In genomic region chr12:26817183-26817591, GRCh38 we compare ENCODE assay signal across 10 cellular contexts. TPM values are rescaled to one million over a fixed set of nuclear protein-coding genes. Genes with fewer than 3 reads are reported as not detected.
DNase-seq lines count a peak whose midpoint lies in the region; ATAC-seq, FAIRE-seq and TF ChIP-seq lines count a peak whose summit lies in the region.
"Had no signal": no experiment of that assay in that cellular context is flagged by ENCODE, and none has a peak within 500 bp of the region (broad histone marks: within the 10 kb centered on the region; RNA-seq: fewer than 3 reads in every experiment).

No MANE protein-coding gene starts in this region.

- CTCF ChIA-PET in WTC11 (lab: Charles Lee): no interaction called here

- H3K4me3 Mint-ChIP-seq in CD4-positive, CD25-positive, alpha-beta regulatory T cell: peak overlapping the region; percentile 30 to 77 (median 52)
- H3K4me3 Mint-ChIP-seq in WTC11: no peak overlapping the region

- peaks cover 6 to 26% (median 23%) of the 10 kb centered on the region in 4 donors for H3K4me1 Mint-ChIP-seq in CD4-positive, CD25-positive, alpha-beta regulatory T cell
- peaks cover 17% of the 10 kb centered on the region for H3K4me1 Mint-ChIP-seq in WTC11

- H3K36me3 Mint-ChIP-seq in CD4-positive, CD25-positive, alpha-beta regulatory T cell: peaks cover 24% of the 10 kb centered on the region
- peaks cover 3% of the 10 kb centered on the region for H3K36me3 Mint-ChIP-seq in WTC11

- FAIRE-seq in GM19239 (lab: Jason Lieb, UNC): peak; percentile 72

- no peaks in the 10 kb centered on the region for H3K27me3 ChIP-seq in CD4-positive, CD25-positive, alpha-beta regulatory T cell (ENCODE audit: control insufficient read depth, insufficient read depth, low read length)

- H3K27ac ChIP-seq in CD4-positive, CD25-positive, alpha-beta regulatory T cell (ENCODE audit: insufficient read depth, low read length, poor library complexity, severe bottlenecking): peak overlapping the region; percentile 71
- H3K27ac ChIP-seq: GM23248 had no signal

- H3K4me3 ChIP-seq in CD4-positive, CD25-positive, alpha-beta regulatory T cell (ENCODE audit: low read depth, low read length): peak overlapping the region; percentile 63
- H3K4me3 ChIP-seq: GM23248 had no signal

- no peaks in the 10 kb centered on the region for H3K27me3 Mint-ChIP-seq in CD4-positive, CD25-positive, alpha-beta regulatory T cell
- no peaks in the 10 kb centered on the region for H3K27me3 Mint-ChIP-seq in WTC11 (ENCODE audit: low read depth)

- no peaks in the 10 kb centered on the region for H3K4me1 ChIP-seq in CD4-positive, CD25-positive, alpha-beta regulatory T cell (ENCODE audit: control insufficient read depth, insufficient read depth, low read length, poor library complexity, severe bottlenecking)

- H3K36me3 ChIP-seq in CD4-positive, CD25-positive, alpha-beta regulatory T cell (ENCODE audit: control insufficient read depth, insufficient read depth, low read length): no peaks in the 10 kb centered on the region

- no peaks in the 10 kb centered on the region for H3K9me3 ChIP-seq in CD4-positive, CD25-positive, alpha-beta regulatory T cell (ENCODE audit: control insufficient read depth in 2 of 2, low read length in 2 of 2)

- DNase-seq in CD4-positive, CD25-positive, alpha-beta regulatory T cell: peak in 2 of 3 donors; percentile 60 to 66
- DNase-seq in GM19239 (ENCODE audit: insufficient read length, low spot score): no peak
- no peak for DNase-seq in WTC11 (ENCODE audit: low spot score)
- DNase-seq in SHP77 (lab: John Stamatoyannopoulos, UW): no peak
- DNase-seq in NCI-H748 (lab: John Stamatoyannopoulos, UW; ENCODE audit: unreplicated experiment): no peak
- no peak for DNase-seq in NCI-H128 (lab: John Stamatoyannopoulos, UW; ENCODE audit: unreplicated experiment)
- DNase-seq in SIG-M5 (lab: John Stamatoyannopoulos, UW): no peak
- DNase-seq: AML-193, GM23248 had no signal

- peak overlapping the region; percentile 50 to 93 (median 90) for H3K27ac Mint-ChIP-seq in CD4-positive, CD25-positive, alpha-beta regulatory T cell
- peak overlapping the region; percentile 2; the same call in 1 of the 2 replicates for H3K27ac Mint-ChIP-seq in WTC11

- H3K9me3 Mint-ChIP-seq in CD4-positive, CD25-positive, alpha-beta regulatory T cell: no peaks in the 10 kb centered on the region
- peaks cover 3% of the 10 kb centered on the region for H3K9me3 Mint-ChIP-seq in WTC11

- ATAC-seq in CD4-positive, CD25-positive, alpha-beta regulatory T cell (ENCODE audit: low read depth in 2 of 2): peak; percentile 83 to 86
- ATAC-seq in HG02938 (IDR thresholded peaks at IDR 0.05; ENCODE audit: unreplicated experiment): peak; percentile 67
- ATAC-seq in WTC11: no peak

- TF ChIP-seq CTCF in WTC11 (IDR thresholded peaks at IDR 0.05): no peak

- POLR2A ChIA-PET in WTC11 (lab: Charles Lee): no interaction called here

TF ChIP-seq in WTC11, 78 proteins besides CTCF, POLR2A, EP300 and RAD21:
- TF ChIP-seq PRRX2 (CRISPR knock-in tag; IDR thresholded peaks at IDR 0.05) (no peak), NFE2L1 (CRISPR knock-in tag; IDR thresholded peaks at IDR 0.05) (no peak), ATF3 (CRISPR knock-in tag; conservative IDR thresholded peaks at IDR 0.05) (no peak), IRF1 (CRISPR knock-in tag; IDR thresholded peaks at IDR 0.05) (no peak), MLX (CRISPR knock-in tag; IDR thresholded peaks at IDR 0.05) (no peak), EMX1 (CRISPR knock-in tag; IDR thresholded peaks at IDR 0.05) (no peak), CREM (CRISPR knock-in tag; IDR thresholded peaks at IDR 0.05) (no peak), CREB1 (CRISPR knock-in tag; IDR thresholded peaks at IDR 0.05) (no peak), TEAD1 (CRISPR knock-in tag; IDR thresholded peaks at IDR 0.05) (no peak), ZNF396 (CRISPR knock-in tag; IDR thresholded peaks at IDR 0.05; ENCODE audit: borderline replicate concordance) (no peak), USF1 (CRISPR knock-in tag; IDR thresholded peaks at IDR 0.05) (no peak), MXD4 (CRISPR knock-in tag; IDR thresholded peaks at IDR 0.05; ENCODE audit: borderline replicate concordance) (no peak)
- TF ChIP-seq, protein P1, sequence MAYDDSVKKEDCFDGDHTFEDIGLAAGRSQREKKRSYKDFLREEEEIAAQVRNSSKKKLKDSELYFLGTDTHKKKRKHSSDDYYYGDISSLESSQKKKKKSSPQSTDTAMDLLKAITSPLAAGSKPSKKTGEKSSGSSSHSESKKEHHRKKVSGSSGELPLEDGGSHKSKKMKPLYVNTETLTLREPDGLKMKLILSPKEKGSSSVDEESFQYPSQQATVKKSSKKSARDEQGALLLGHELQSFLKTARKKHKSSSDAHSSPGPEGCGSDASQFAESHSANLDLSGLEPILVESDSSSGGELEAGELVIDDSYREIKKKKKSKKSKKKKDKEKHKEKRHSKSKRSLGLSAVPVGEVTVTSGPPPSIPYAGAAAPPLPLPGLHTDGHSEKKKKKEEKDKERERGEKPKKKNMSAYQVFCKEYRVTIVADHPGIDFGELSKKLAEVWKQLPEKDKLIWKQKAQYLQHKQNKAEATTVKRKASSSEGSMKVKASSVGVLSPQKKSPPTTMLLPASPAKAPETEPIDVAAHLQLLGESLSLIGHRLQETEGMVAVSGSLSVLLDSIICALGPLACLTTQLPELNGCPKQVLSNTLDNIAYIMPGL (CRISPR knock-in tag; IDR thresholded peaks at IDR 0.05): no peak
- TF ChIP-seq, protein P2, sequence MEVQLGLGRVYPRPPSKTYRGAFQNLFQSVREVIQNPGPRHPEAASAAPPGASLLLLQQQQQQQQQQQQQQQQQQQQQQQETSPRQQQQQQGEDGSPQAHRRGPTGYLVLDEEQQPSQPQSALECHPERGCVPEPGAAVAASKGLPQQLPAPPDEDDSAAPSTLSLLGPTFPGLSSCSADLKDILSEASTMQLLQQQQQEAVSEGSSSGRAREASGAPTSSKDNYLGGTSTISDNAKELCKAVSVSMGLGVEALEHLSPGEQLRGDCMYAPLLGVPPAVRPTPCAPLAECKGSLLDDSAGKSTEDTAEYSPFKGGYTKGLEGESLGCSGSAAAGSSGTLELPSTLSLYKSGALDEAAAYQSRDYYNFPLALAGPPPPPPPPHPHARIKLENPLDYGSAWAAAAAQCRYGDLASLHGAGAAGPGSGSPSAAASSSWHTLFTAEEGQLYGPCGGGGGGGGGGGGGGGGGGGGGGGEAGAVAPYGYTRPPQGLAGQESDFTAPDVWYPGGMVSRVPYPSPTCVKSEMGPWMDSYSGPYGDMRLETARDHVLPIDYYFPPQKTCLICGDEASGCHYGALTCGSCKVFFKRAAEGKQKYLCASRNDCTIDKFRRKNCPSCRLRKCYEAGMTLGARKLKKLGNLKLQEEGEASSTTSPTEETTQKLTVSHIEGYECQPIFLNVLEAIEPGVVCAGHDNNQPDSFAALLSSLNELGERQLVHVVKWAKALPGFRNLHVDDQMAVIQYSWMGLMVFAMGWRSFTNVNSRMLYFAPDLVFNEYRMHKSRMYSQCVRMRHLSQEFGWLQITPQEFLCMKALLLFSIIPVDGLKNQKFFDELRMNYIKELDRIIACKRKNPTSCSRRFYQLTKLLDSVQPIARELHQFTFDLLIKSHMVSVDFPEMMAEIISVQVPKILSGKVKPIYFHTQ (CRISPR knock-in tag; IDR thresholded peaks at IDR 0.05): no peak

RNA-seq across cellular contexts. Expression of gene ITPR2, which starts 15.8 kb away (rescaled TPM):
- 54.1 TPM for total RNA-seq in CD4-positive, CD25-positive, alpha-beta regulatory T cell
- 10 to 100 TPM in 3 of 4 donors, 1 to 10 TPM in 1; 9.9 to 15.8 (median 11.3) TPM for polyA plus RNA-seq in CD4-positive, CD25-positive, alpha-beta regulatory T cell
- 32.2 to 50.7 TPM (median 34.2 TPM) in 3 replicates for total RNA-seq in WTC11 (2021)

Comparison
In these comparisons a context has a peak if more than half of its experiments do, and no peak if none do; other contexts are left out.
1. DNase-seq: peak in CD4-positive, CD25-positive, alpha-beta regulatory T cell (2 of 3); none in GM19239 (single experiment), WTC11 (single experiment), SHP77 (0 of 2), NCI-H748 (single experiment), NCI-H128 (single experiment) and SIG-M5 (single experiment).